In genomic region chr16:1941162-1941923, GRCh38 we compare ENCODE assay signal across 10 cellular contexts. TPM values are rescaled to one million over a fixed set of nuclear protein-coding genes. Genes with fewer than 3 reads are reported as not detected.
DNase-seq lines count a peak whose midpoint lies in the region; ATAC-seq and TF ChIP-seq lines count a peak whose summit lies in the region.
"Had no signal": no experiment of that assay in that cellular context is flagged by ENCODE, and none has a peak within 500 bp of the region (broad histone marks: within the 10 kb centered on the region; RNA-seq: fewer than 3 reads in every experiment).

No MANE protein-coding gene starts in this region.

- peak; percentile 29 for TF ChIP-seq CTCF in type B pancreatic cell (conservative IDR thresholded peaks at IDR 0.05)

- no peaks in the 10 kb centered on the region for H3K9me3 Mint-ChIP-seq in activated naive CD4-positive, alpha-beta T cell treated with anti-CD3 and anti-CD28 coated beads, Interleukin-2, amount 50 U/mL, for 24 hours
- H3K9me3 Mint-ChIP-seq in activated T-helper 2 cell treated with anti-CD3 and anti-CD28 coated beads, Interferon-gamma antibody, Interleukin-2, Interleukin-4, amounts not matched to agents 10 μg/mL and 5 μg/mL and 100 μg/mL, durations not matched to agents 14 hours and 24 hours and 36 hours: no peaks in the 10 kb centered on the region
- H3K9me3 Mint-ChIP-seq in type B pancreatic cell: no peaks in the 10 kb centered on the region
- H3K9me3 Mint-ChIP-seq: memory B cell had no signal

- peak overlapping the region; percentile 82 for H3K4me3 Mint-ChIP-seq in activated naive CD4-positive, alpha-beta T cell treated with anti-CD3 and anti-CD28 coated beads, Interleukin-2, amount 50 U/mL, for 24 hours
- H3K4me3 Mint-ChIP-seq in activated T-helper 2 cell treated with anti-CD3 and anti-CD28 coated beads, Interferon-gamma antibody, Interleukin-2, Interleukin-4, amounts not matched to agents 10 μg/mL and 5 μg/mL and 100 μg/mL, durations not matched to agents 14 hours and 24 hours and 36 hours (ENCODE audit: low read depth): peak overlapping the region; percentile 90
- H3K4me3 Mint-ChIP-seq in type B pancreatic cell: peak overlapping the region; percentile 88

- peak; percentile 50 for ATAC-seq in left lobe of liver

- no peak for DNase-seq in activated naive CD4-positive, alpha-beta T cell (lab: John Stamatoyannopoulos, UW)
- no peak for DNase-seq in activated T-helper 2 cell treated with anti-CD3 and anti-CD28 coated beads, Interferon-gamma antibody, Interleukin-2, Interleukin-4, amounts not matched to agents 10 μg/mL and 5 μg/mL and 100 μg/mL, durations not matched to agents 14 hours and 24 hours and 36 hours (ENCODE audit: low spot score)
- DNase-seq in left lobe of liver (ENCODE audit: low spot score) (peak; percentile 77), type B pancreatic cell (ENCODE audit: extremely low spot score, unreplicated experiment) (no peak), hypothalamus (lab: John Stamatoyannopoulos, UW) (no peak), NCI-H2081 treated with DMSO at 0.1 percent for 48 hours (lab: John Stamatoyannopoulos, UW) (no peak), NCI-H345 treated with DMSO at 0.1 percent for 48 hours (lab: John Stamatoyannopoulos, UW; ENCODE audit: unreplicated experiment) (no peak)
- DNase-seq: activated CD8-positive, alpha-beta memory T cell treated with anti-CD3 and anti-CD28 coated beads for 24 hours had no signal

- no peaks in the 10 kb centered on the region for H3K27me3 Mint-ChIP-seq in activated naive CD4-positive, alpha-beta T cell treated with anti-CD3 and anti-CD28 coated beads, Interleukin-2, amount 50 U/mL, for 24 hours
- no peaks in the 10 kb centered on the region for H3K27me3 Mint-ChIP-seq in activated T-helper 2 cell treated with anti-CD3 and anti-CD28 coated beads, Interferon-gamma antibody, Interleukin-2, Interleukin-4, amounts not matched to agents 10 μg/mL and 5 μg/mL and 100 μg/mL, durations not matched to agents 14 hours and 24 hours and 36 hours (ENCODE audit: low read depth)
- no peaks in the 10 kb centered on the region for H3K27me3 Mint-ChIP-seq in type B pancreatic cell
- H3K27me3 Mint-ChIP-seq: memory B cell had no signal

- H3K36me3 Mint-ChIP-seq in activated naive CD4-positive, alpha-beta T cell treated with anti-CD3 and anti-CD28 coated beads, Interleukin-2, amount 50 U/mL, for 24 hours: peaks cover 2% of the 10 kb centered on the region
- peaks cover 11% of the 10 kb centered on the region for H3K36me3 Mint-ChIP-seq in activated T-helper 2 cell treated with anti-CD3 and anti-CD28 coated beads, Interferon-gamma antibody, Interleukin-2, Interleukin-4, amounts not matched to agents 10 μg/mL and 5 μg/mL and 100 μg/mL, durations not matched to agents 14 hours and 24 hours and 36 hours (ENCODE audit: low read depth)
- no peaks in the 10 kb centered on the region for H3K36me3 Mint-ChIP-seq in type B pancreatic cell

- no peak overlapping the region for H3K27ac Mint-ChIP-seq in activated naive CD4-positive, alpha-beta T cell treated with anti-CD3 and anti-CD28 coated beads, Interleukin-2, amount 50 U/mL, for 24 hours
- H3K27ac Mint-ChIP-seq in activated T-helper 2 cell treated with anti-CD3 and anti-CD28 coated beads, Interferon-gamma antibody, Interleukin-2, Interleukin-4, amounts not matched to agents 10 μg/mL and 5 μg/mL and 100 μg/mL, durations not matched to agents 14 hours and 24 hours and 36 hours: no peak overlapping the region
- H3K27ac Mint-ChIP-seq in type B pancreatic cell: peak overlapping the region; percentile 48
- H3K27ac Mint-ChIP-seq: memory B cell had no signal

- intact Hi-C loops in activated T-helper 2 cell treated with anti-CD3 and anti-CD28 coated beads, Interferon-gamma antibody, Interleukin-2, Interleukin-4, amounts not matched to agents 10 μg/mL and 5 μg/mL and 100 μg/mL, durations not matched to agents 14 hours and 24 hours and 36 hours (cut with micrococcal nuclease): loop anchor here (5.0 kb wide), 2 partner anchors 84 to 201 kb away; no protein-coding TSS in a partner anchor

- peaks cover 19% of the 10 kb centered on the region for H3K4me1 Mint-ChIP-seq in activated naive CD4-positive, alpha-beta T cell treated with anti-CD3 and anti-CD28 coated beads, Interleukin-2, amount 50 U/mL, for 24 hours
- H3K4me1 Mint-ChIP-seq in activated T-helper 2 cell treated with anti-CD3 and anti-CD28 coated beads, Interferon-gamma antibody, Interleukin-2, Interleukin-4, amounts not matched to agents 10 μg/mL and 5 μg/mL and 100 μg/mL, durations not matched to agents 14 hours and 24 hours and 36 hours (ENCODE audit: low read depth): peaks cover 15% of the 10 kb centered on the region
- H3K4me1 Mint-ChIP-seq in type B pancreatic cell (ENCODE audit: unreplicated experiment): peaks cover 4% of the 10 kb centered on the region

RNA-seq across cellular contexts. Expression of gene MSRB1, which starts 1.7 kb away (rescaled TPM):
- 33.5 and 35.0 TPM in 2 replicates for total RNA-seq in activated T-helper 2 cell treated with anti-CD3 and anti-CD28 coated beads, Interferon-gamma antibody, Interleukin-2, Interleukin-4, amounts not matched to agents 10 μg/mL and 5 μg/mL and 100 μg/mL, durations not matched to agents 14 hours and 24 hours and 36 hours
- total RNA-seq in left lobe of liver (124 TPM), type B pancreatic cell (ENCODE audit: low replicate concordance) (34.8 and 37.7 TPM in 2 replicates)

RNA-seq across cellular contexts. Expression of gene RPL3L, which starts 13.1 kb away (rescaled TPM):
- total RNA-seq in activated T-helper 2 cell treated with anti-CD3 and anti-CD28 coated beads, Interferon-gamma antibody, Interleukin-2, Interleukin-4, amounts not matched to agents 10 μg/mL and 5 μg/mL and 100 μg/mL, durations not matched to agents 14 hours and 24 hours and 36 hours: 0.66 and 0.85 TPM in 2 replicates
- total RNA-seq in left lobe of liver: not detected
- total RNA-seq in type B pancreatic cell (ENCODE audit: low replicate concordance): not detected in 2 replicates

RNA-seq across cellular contexts. Expression of gene NDUFB10, which starts 18.0 kb away (rescaled TPM):
- 132 TPM in 2 replicates for total RNA-seq in activated T-helper 2 cell treated with anti-CD3 and anti-CD28 coated beads, Interferon-gamma antibody, Interleukin-2, Interleukin-4, amounts not matched to agents 10 μg/mL and 5 μg/mL and 100 μg/mL, durations not matched to agents 14 hours and 24 hours and 36 hours
- total RNA-seq in left lobe of liver (88.6 TPM), type B pancreatic cell (ENCODE audit: low replicate concordance) (122 and 130 TPM in 2 replicates)

RNA-seq across cellular contexts. Expression of gene HS3ST6, which starts 23.1 kb away (rescaled TPM):
- total RNA-seq in activated T-helper 2 cell treated with anti-CD3 and anti-CD28 coated beads, Interferon-gamma antibody, Interleukin-2, Interleukin-4, amounts not matched to agents 10 μg/mL and 5 μg/mL and 100 μg/mL, durations not matched to agents 14 hours and 24 hours and 36 hours: not detected in 2 replicates
- total RNA-seq in left lobe of liver (not detected), type B pancreatic cell (ENCODE audit: low replicate concordance) (1.3 and 5.6 TPM in 2 replicates)

RNA-seq across cellular contexts. Expression of gene RPS2, which starts 23.3 kb away (rescaled TPM):
- total RNA-seq in activated T-helper 2 cell treated with anti-CD3 and anti-CD28 coated beads, Interferon-gamma antibody, Interleukin-2, Interleukin-4, amounts not matched to agents 10 μg/mL and 5 μg/mL and 100 μg/mL, durations not matched to agents 14 hours and 24 hours and 36 hours: 3,560 and 3,687 TPM in 2 replicates
- total RNA-seq in left lobe of liver (545 TPM), type B pancreatic cell (ENCODE audit: low replicate concordance) (3,017 and 3,035 TPM in 2 replicates)
